8 cellular contexts compared by ENCODE assay signal in the genomic region with DNA sequence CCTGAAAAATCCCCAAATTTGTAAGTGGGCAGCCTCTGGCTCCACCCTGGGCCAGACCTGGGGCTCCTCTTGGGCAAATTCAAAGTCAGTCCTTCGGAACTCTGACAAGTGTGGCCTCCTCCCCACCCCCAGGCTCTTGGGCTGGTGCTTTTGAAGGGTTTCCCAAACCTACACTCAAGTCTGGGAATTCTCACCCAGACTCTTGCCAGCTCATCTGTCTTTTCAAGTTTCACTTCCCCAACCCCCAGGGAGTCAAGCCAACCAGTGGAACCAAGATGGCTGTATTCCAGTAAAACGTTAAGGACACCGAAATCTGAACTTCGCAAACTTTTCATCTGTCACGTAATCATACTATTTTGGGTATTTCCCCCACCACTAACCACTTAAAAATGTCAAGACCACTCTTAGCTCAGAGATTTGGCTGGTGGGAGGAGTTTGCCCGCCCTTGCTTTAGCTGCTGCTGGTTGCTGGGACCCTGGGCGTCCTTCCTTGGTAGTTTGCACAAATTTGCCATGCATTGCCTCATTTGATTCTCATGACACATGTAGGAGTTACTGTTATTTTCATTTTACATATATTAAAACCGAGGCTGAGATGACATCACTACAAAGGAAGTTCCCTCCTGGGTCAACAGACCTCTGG. TPM values are rescaled to one million over a fixed set of nuclear protein-coding genes. Genes with fewer than 3 reads are reported as not detected.
DNase-seq lines count a peak whose midpoint lies in the region; ATAC-seq and TF ChIP-seq lines count a peak whose summit lies in the region.

No MANE protein-coding gene starts in this region.

- H3K9me2 ChIP-seq in GM23338 (ENCODE audit: insufficient read depth) = no peaks in the 10 kb centered on the region

- peak; percentile 89 to 93 for DNase-seq in activated CD4-positive, alpha-beta T cell treated with anti-CD3 and anti-CD28 coated beads, Interleukin-2, amount 50 U/mL, for 48 hours
- DNase-seq in heart left ventricle (peak in 2 of 5 donors; percentile 37 to 50), NCI-H526 (lab: John Stamatoyannopoulos, UW) (no peak), GM23338 (ENCODE audit: low spot score) (no peak)
- peak; percentile 75 for DNase-seq in stimulated activated CD8-positive, alpha-beta memory T cell treated with anti-CD3 and anti-CD28 coated beads, Interleukin-4, amount 100 ng/mL, for 24 hours (ENCODE audit: low read depth)

- no peak overlapping the region for H3K4me3 Mint-ChIP-seq in GM23338

- peaks cover 44 to 61% (median 56%) of the 10 kb centered on the region in 11 experiments for H3K36me3 ChIP-seq in BLaER1 treated with 17β-estradiol and CSF1 and Interleukin-3, amounts not matched to agents 10 nM and 100 nM
- peaks cover 0 to 56% (median 37%) of the 10 kb centered on the region in 9 donors for H3K36me3 ChIP-seq in heart left ventricle
- peaks cover 37% of the 10 kb centered on the region for H3K36me3 ChIP-seq in GM23338 (ENCODE audit: insufficient read depth)

- peaks cover 44% of the 10 kb centered on the region for H3F3A ChIP-seq in GM23338 (replicated peaks; ENCODE audit: low read depth)

- H3K36me3 Mint-ChIP-seq in GM23338 (ENCODE audit: low read depth) = peaks cover 53% of the 10 kb centered on the region

- peak overlapping the region; percentile 69 to 90 (median 79) for H3K9ac ChIP-seq in BLaER1 treated with 17β-estradiol and CSF1 and Interleukin-3, amounts not matched to agents 10 nM and 100 nM

- H3K79me2 ChIP-seq in GM23338 (replicated peaks; ENCODE audit: insufficient read depth) = peaks cover 16% of the 10 kb centered on the region

- H3K4me1 ChIP-seq in BLaER1 treated with 17β-estradiol and CSF1 and Interleukin-3, amounts not matched to agents 10 nM and 100 nM = peaks cover 89 to 100% (median 99%) of the 10 kb centered on the region in 10 experiments
- H3K4me1 ChIP-seq in heart left ventricle (peaks cover 0 to 74% (median 5%) of the 10 kb centered on the region in 12 donors), GM23338 (ENCODE audit: insufficient read depth) (peaks cover 7% of the 10 kb centered on the region)

- H3K9me3 ChIP-seq in BLaER1 treated with 17β-estradiol and CSF1 and Interleukin-3, amounts not matched to agents 10 nM and 100 nM (replicated peaks in 1 of 11) = no peaks in the 10 kb centered on the region
- no peaks in the 10 kb centered on the region for H3K9me3 ChIP-seq in heart left ventricle

- ATAC-seq in GM19463 (IDR thresholded peaks at IDR 0.05; ENCODE audit: unreplicated experiment) (peak; percentile 43), HG03558 (IDR thresholded peaks at IDR 0.05; ENCODE audit: extremely low read depth, unreplicated experiment) (peak; percentile 22), heart left ventricle (peak in 3 of 4 donors; percentile 19 to 36 (median 25)), GM23338 (no peak)

- peaks cover 19% of the 10 kb centered on the region for H3K27me3 Mint-ChIP-seq in GM23338 (ENCODE audit: insufficient read depth, low read depth, poor library complexity)

- H3K4me3 ChIP-seq in BLaER1 treated with 17β-estradiol and CSF1 and Interleukin-3, amounts not matched to agents 10 nM and 100 nM = peak overlapping the region; percentile 42 to 82 (median 60); a peak in 19 of 20 replicates
- H3K4me3 ChIP-seq in heart left ventricle (peak overlapping the region in 1 of 12 donors; percentile 63), GM23338 (no peak overlapping the region)

- H3K4me2 ChIP-seq in BLaER1 treated with 17β-estradiol and CSF1 and Interleukin-3, amounts not matched to agents 10 nM and 100 nM = peak overlapping the region; percentile 85 to 100 (median 94)
- H3K4me2 ChIP-seq in GM23338 = no peak overlapping the region

- no peaks in the 10 kb centered on the region for H3K27me3 ChIP-seq in BLaER1 treated with 17β-estradiol and CSF1 and Interleukin-3, amounts not matched to agents 10 nM and 100 nM
- H3K27me3 ChIP-seq in heart left ventricle = no peaks in the 10 kb centered on the region
- no peaks in the 10 kb centered on the region for H3K27me3 ChIP-seq in GM23338 (ENCODE audit: insufficient read depth)

- H3K9me3 Mint-ChIP-seq in GM23338 = no peaks in the 10 kb centered on the region

- H3K27ac ChIP-seq in BLaER1 treated with 17β-estradiol and CSF1 and Interleukin-3, amounts not matched to agents 10 nM and 100 nM = peak overlapping the region; percentile 77 to 93 (median 88)
- H3K27ac ChIP-seq in heart left ventricle (peak overlapping the region in 6 of 12 donors; percentile 27 to 92 (median 44)), GM23338 (ENCODE audit: low read depth) (no peak overlapping the region)

- H2AFZ ChIP-seq in GM23338 = no peak overlapping the region

- no peak for TF ChIP-seq POLR2A in heart left ventricle (IDR thresholded peaks at IDR 0.05)

- WGBS in heart left ventricle, 4 donors = 67 to 83% (median 71%) methylated on average over 8 of the region's 8 CpGs

- H3K4me1 Mint-ChIP-seq in GM23338 = peaks cover 13% of the 10 kb centered on the region

- peaks cover 0 to 64% (median 39%) of the 10 kb centered on the region in 11 experiments; a peak in 20 of 22 replicates for H4K20me1 ChIP-seq in BLaER1 treated with 17β-estradiol and CSF1 and Interleukin-3, amounts not matched to agents 10 nM and 100 nM
- H4K20me1 ChIP-seq in GM23338 (replicated peaks; ENCODE audit: insufficient read depth) = peaks cover 21% of the 10 kb centered on the region

- TF ChIP-seq CTCF in heart left ventricle (IDR thresholded peaks at IDR 0.05) (no peak), GM23338 (conservative IDR thresholded peaks at IDR 0.05; ENCODE audit: low read depth in 2 of 2) (no peak)

- no peak overlapping the region for H3K27ac Mint-ChIP-seq in GM23338

- intact Hi-C loops in heart left ventricle (cut with DNase I) = loop anchor here in 2 of 10 donors (10.0 kb wide), 2 partner anchors 96 to 396 kb away; a partner anchor contains a TSS

TF ChIP-seq in GM23338, 12 proteins besides CTCF, POLR2A, EP300 and RAD21 (continues in another document):
- TF ChIP-seq STAT1 (IDR thresholded peaks at IDR 0.05; ENCODE audit: unreplicated experiment) (no peak), POLR2AphosphoS5 (IDR thresholded peaks at IDR 0.05; ENCODE audit: low read depth) (no peak), ZNF114 (CRISPR knock-in tag; IDR thresholded peaks at IDR 0.05) (no peak)

RNA-seq across cellular contexts. Expression of a gene that starts 1.7 kb away (rescaled TPM):
- 10 to 100 TPM in 1 of 9 donors, 1 to 10 TPM in 3, under 1 TPM in 5; 0.13 to 19.0 (median 0.79) TPM for total RNA-seq in heart left ventricle
- polyA plus RNA-seq in heart left ventricle (1 to 10 TPM in 1 of 2 donors, under 1 TPM in 1; 0.65 to 1.4 TPM), GM23338 (2016; fragmentation: Nextera tagmentation; extraction: Ambion mirVana) (0.11 and 0.31 TPM in 2 replicates)
- total RNA-seq in GM23338 (2014; rRNA removed; shearing (Covaris generic)) = 0.08 and 0.10 TPM in 2 replicates

RNA-seq across cellular contexts. Expression of a gene that starts 19.5 kb away (rescaled TPM):
- total RNA-seq in heart left ventricle = 10 to 100 TPM; 24.7 to 53.1 (median 27.8) TPM
- polyA plus RNA-seq in heart left ventricle (10 to 100 TPM; 36.0 to 68.2 TPM), GM23338 (2016; fragmentation: Nextera tagmentation; extraction: Ambion mirVana) (24.0 and 24.9 TPM in 2 replicates)
- total RNA-seq in GM23338 (2014; rRNA removed; shearing (Covaris generic)) = 37.0 and 40.1 TPM in 2 replicates

Comparison
In these comparisons a context has a peak if more than half of its experiments do, and no peak if none do; other contexts are left out.
1. DNase-seq: peak in activated CD4-positive, alpha-beta T cell treated with anti-CD3 and anti-CD28 coated beads, Interleukin-2, amount 50 U/mL, for 48 hours (2 of 2) and stimulated activated CD8-positive, alpha-beta memory T cell treated with anti-CD3 and anti-CD28 coated beads, Interleukin-4, amount 100 ng/mL, for 24 hours (single experiment); none in NCI-H526 (0 of 2) and GM23338 (single experiment).